ENCODE assay signal across 8 cellular contexts in the genomic region with DNA sequence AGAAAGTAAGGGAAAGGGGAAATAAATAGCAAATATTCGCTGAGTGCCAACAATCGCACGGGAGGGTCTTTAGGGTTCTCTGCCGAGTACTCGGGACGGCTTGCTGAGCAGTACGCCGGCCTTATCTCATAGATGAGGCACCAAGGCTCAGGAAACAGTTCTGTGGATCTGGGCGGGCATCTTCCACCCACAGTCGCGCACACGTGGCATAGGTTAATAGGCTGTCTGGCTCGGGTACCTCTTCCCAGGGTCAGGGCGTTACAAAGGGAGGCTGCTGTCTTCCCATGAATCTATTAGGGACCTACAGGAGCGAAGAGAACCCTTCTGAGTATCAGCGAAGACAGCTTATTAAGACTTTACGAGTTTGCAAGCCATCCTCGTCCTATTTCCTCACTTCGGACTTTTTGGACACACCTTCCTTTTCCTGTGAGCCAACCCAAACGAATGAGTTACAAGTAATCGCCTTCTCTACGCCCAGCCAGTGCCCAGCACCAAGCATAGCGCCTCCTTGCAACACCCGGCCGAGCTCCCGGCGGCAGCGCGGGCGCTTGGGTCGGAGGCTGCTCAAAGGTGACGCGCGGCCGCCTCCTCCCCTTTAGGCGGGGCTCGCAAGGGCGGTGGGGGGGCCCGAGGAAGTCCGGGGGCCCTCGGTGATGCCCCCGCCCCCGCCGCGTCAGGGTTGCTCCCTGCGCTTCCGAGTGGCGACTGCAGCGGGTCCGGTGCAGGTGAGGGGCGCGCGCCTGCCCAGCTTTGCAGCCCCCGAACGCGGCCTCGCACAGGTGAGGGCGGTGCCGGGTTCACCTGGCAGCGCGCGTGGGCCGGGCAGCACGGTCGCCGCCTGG. TPM values are rescaled to one million over a fixed set of nuclear protein-coding genes. Genes with fewer than 3 reads are reported as not detected.
DNase-seq lines count a peak whose midpoint lies in the region; ATAC-seq and TF ChIP-seq lines count a peak whose summit lies in the region.

A gene with protein sequence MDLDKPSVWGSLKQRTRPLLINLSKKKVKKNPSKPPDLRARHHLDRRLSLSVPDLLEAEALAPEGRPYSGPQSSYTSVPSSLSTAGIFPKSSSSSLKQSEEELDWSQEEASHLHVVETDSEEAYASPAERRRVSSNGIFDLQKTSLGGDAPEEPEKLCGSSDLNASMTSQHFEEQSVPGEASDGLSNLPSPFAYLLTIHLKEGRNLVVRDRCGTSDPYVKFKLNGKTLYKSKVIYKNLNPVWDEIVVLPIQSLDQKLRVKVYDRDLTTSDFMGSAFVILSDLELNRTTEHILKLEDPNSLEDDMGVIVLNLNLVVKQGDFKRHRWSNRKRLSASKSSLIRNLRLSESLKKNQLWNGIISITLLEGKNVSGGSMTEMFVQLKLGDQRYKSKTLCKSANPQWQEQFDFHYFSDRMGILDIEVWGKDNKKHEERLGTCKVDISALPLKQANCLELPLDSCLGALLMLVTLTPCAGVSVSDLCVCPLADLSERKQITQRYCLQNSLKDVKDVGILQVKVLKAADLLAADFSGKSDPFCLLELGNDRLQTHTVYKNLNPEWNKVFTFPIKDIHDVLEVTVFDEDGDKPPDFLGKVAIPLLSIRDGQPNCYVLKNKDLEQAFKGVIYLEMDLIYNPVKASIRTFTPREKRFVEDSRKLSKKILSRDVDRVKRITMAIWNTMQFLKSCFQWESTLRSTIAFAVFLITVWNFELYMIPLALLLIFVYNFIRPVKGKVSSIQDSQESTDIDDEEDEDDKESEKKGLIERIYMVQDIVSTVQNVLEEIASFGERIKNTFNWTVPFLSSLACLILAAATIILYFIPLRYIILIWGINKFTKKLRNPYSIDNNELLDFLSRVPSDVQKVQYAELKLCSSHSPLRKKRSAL (plus strand): TSS at position 676 of the 842 bp plus-strand sequence. CDS start 66,705 bp downstream, outside the sequence.

- H3K4me3 ChIP-seq in GM12864 (ENCODE audit: low read depth, low read length) (peak within 1 kb of the TSS; percentile 48), WI38 (ENCODE audit: low read depth, low read length) (peak within 1 kb of the TSS; percentile 70), left lung (peak within 1 kb of the TSS; percentile 60 to 68)

- no peak for DNase-seq in GM12864 (ENCODE audit: low read depth)
- peak; percentile 28 for DNase-seq in NCI-H1105 treated with DMSO at 0.1 percent for 48 hours (lab: John Stamatoyannopoulos, UW)
- DNase-seq in central memory CD8-positive, alpha-beta T cell (ENCODE audit: low spot score in 2 of 2), result peak; percentile 74 to 82
- DNase-seq in left lung, result peak; percentile 93 to 98
- peak; percentile 62 to 73 (median 68) for DNase-seq in stimulated activated CD4-positive, alpha-beta T cell treated with anti-CD3 and anti-CD28 coated beads, TNF-alpha, amount 100 ng/mL, for 48 hours (ENCODE audit: low read depth in 3 of 3)
- no peak for DNase-seq in hippocampal formation (lab: John Stamatoyannopoulos, UW)

- intact Hi-C loops in left lung (cut with DNase I), result no loop called here

- H3K4me1 Mint-ChIP-seq in central memory CD8-positive, alpha-beta T cell, result peaks cover 56% of the 10 kb centered on the region

- H3K36me3 Mint-ChIP-seq in central memory CD8-positive, alpha-beta T cell (ENCODE audit: insufficient read depth), result peaks cover 18% of the 10 kb centered on the region

- H3K27me3 ChIP-seq in left lung, result peaks cover 0 to 22% of the 10 kb centered on the region in 2 donors

- no peaks in the 10 kb centered on the region for H3K36me3 ChIP-seq in left lung

- TF ChIP-seq CTCF in GM12864 (IDR thresholded peaks at IDR 0.05; ENCODE audit: low read depth, low read length, missing control alignments) (no peak), WI38 (IDR thresholded peaks at IDR 0.05; ENCODE audit: low read depth, low read length) (no peak), left lung (IDR thresholded peaks at IDR 0.05) (no peak)

- no peaks in the 10 kb centered on the region for H3K9me3 ChIP-seq in left lung

- H3K4me3 Mint-ChIP-seq in central memory CD8-positive, alpha-beta T cell, result peak within 1 kb of the TSS; percentile 86

- peak; percentile 61 for ATAC-seq in HG02610 (IDR thresholded peaks at IDR 0.05; ENCODE audit: unreplicated experiment)
- ATAC-seq in central memory CD8-positive, alpha-beta T cell (replicated peaks; ENCODE audit: extremely low read depth, poor library complexity, severe bottlenecking), result peak; percentile 87
- ATAC-seq in left lung, result peak; percentile 94

- no peaks in the 10 kb centered on the region for H3K27me3 Mint-ChIP-seq in central memory CD8-positive, alpha-beta T cell

- H3K4me1 ChIP-seq in left lung, result peaks cover 0 to 61% of the 10 kb centered on the region in 2 donors

- peak within 1 kb of the TSS; percentile 97 for H3K27ac Mint-ChIP-seq in central memory CD8-positive, alpha-beta T cell (ENCODE audit: low read depth)

- H3K27ac ChIP-seq in left lung, result peak within 1 kb of the TSS; percentile 88 to 95

- H3K9me3 Mint-ChIP-seq in central memory CD8-positive, alpha-beta T cell, result no peaks in the 10 kb centered on the region

RNA-seq across cellular contexts. Expression of the gene that starts here (rescaled TPM):
- 10 to 100 TPM; 33.2 to 38.8 TPM for total RNA-seq in left lung

Comparison
In these comparisons a context has a peak if more than half of its experiments do, and no peak if none do; other contexts are left out.
1. DNase-seq: peak in NCI-H1105 treated with DMSO at 0.1 percent for 48 hours (single experiment), central memory CD8-positive, alpha-beta T cell (2 of 2), left lung (2 of 2) and stimulated activated CD4-positive, alpha-beta T cell treated with anti-CD3 and anti-CD28 coated beads, TNF-alpha, amount 100 ng/mL, for 48 hours (3 of 3); none in GM12864 (single experiment) and hippocampal formation (0 of 2).
2. Peak in every context shown above with its lines, with median percentiles within 50 percentile points of each other: H3K4me3 ChIP-seq and ATAC-seq.